In genomic region chr14:22545842-22546721, GRCh38 we compare ENCODE assay signal across 10 cellular contexts. TPM values are rescaled to one million over a fixed set of nuclear protein-coding genes. Genes with fewer than 3 reads are reported as not detected.
DNase-seq lines count a peak whose midpoint lies in the region; ATAC-seq and TF ChIP-seq lines count a peak whose summit lies in the region.
"Had no signal": no experiment of that assay in that cellular context is flagged by ENCODE, and none has a peak within 500 bp of the region (broad histone marks: within the 10 kb centered on the region; RNA-seq: fewer than 3 reads in every experiment).

No MANE protein-coding gene starts in this region.

- POLR2A ChIA-PET in CD8-positive, alpha-beta memory T cell (lab: Charles Lee) = interaction anchor here (0.5 to 13.3 kb wide), 7 partner anchors 6 to 1282 kb away, joined by 3 to 285 read pairs (median 56); no protein-coding TSS in a partner anchor

- CTCF ChIA-PET in CD8-positive, alpha-beta memory T cell (lab: Charles Lee) = interaction anchor here (1.0 to 13.0 kb wide), 9 partner anchors 8 to 549 kb away, joined by 3 to 338 read pairs (median 5); no protein-coding TSS in a partner anchor

- ATAC-seq in T-helper 17 cell = peak; percentile 21
- ATAC-seq in esophagus mucosa = peak; percentile 48
- no peak for ATAC-seq in psoas muscle
- ATAC-seq in HG03280 (IDR thresholded peaks at IDR 0.05; ENCODE audit: unreplicated experiment) = no peak
- ATAC-seq in GM19328 (IDR thresholded peaks at IDR 0.05; ENCODE audit: unreplicated experiment) = no peak

- no peak for TF ChIP-seq CTCF in psoas muscle (IDR thresholded peaks at IDR 0.05)

- peaks cover 98% of the 10 kb centered on the region for H3K4me1 ChIP-seq in CD8-positive, alpha-beta memory T cell (ENCODE audit: insufficient read depth, low read length)
- peaks cover 19% of the 10 kb centered on the region for H3K4me1 ChIP-seq in psoas muscle

- H3K4me3 ChIP-seq in CD8-positive, alpha-beta memory T cell (ENCODE audit: low read length) = peak overlapping the region; percentile 49
- no peak overlapping the region for H3K4me3 ChIP-seq in psoas muscle

- intact Hi-C loops in psoas muscle (cut with DNase I) = no loop called here

- peaks cover 0 to 3% of the 10 kb centered on the region in 2 donors for H3K27me3 Mint-ChIP-seq in CD8-positive, alpha-beta memory T cell
- no peaks in the 10 kb centered on the region for H3K27me3 Mint-ChIP-seq in T-helper 17 cell

- H3K9me3 ChIP-seq in CD8-positive, alpha-beta memory T cell (ENCODE audit: low read length) = no peaks in the 10 kb centered on the region
- H3K9me3 ChIP-seq in T-helper 17 cell (ENCODE audit: control insufficient read depth, low read length, poor library complexity, severe bottlenecking) = no peaks in the 10 kb centered on the region
- no peaks in the 10 kb centered on the region for H3K9me3 ChIP-seq in psoas muscle

- peaks cover 81 to 95% (median 83%) of the 10 kb centered on the region in 3 donors for H3K36me3 Mint-ChIP-seq in CD8-positive, alpha-beta memory T cell
- peaks cover 36% of the 10 kb centered on the region for H3K36me3 Mint-ChIP-seq in T-helper 17 cell (ENCODE audit: low read depth)

- no peaks in the 10 kb centered on the region for H3K27me3 ChIP-seq in CD8-positive, alpha-beta memory T cell (ENCODE audit: insufficient read depth, low read length, poor library complexity, severe bottlenecking)
- no peaks in the 10 kb centered on the region for H3K27me3 ChIP-seq in psoas muscle (ENCODE audit: insufficient read depth in 3 of 3, low read length in 2 of 3)

- peaks cover 92% of the 10 kb centered on the region for H3K36me3 ChIP-seq in CD8-positive, alpha-beta memory T cell (ENCODE audit: insufficient read depth, low read length)
- H3K36me3 ChIP-seq in psoas muscle (ENCODE audit: insufficient read depth in 1 of 2, low read depth in 1 of 2) = no peaks in the 10 kb centered on the region

- H3K27ac Mint-ChIP-seq in CD8-positive, alpha-beta memory T cell = peak overlapping the region; percentile 88 to 100 (median 100)
- H3K27ac Mint-ChIP-seq in T-helper 17 cell = peak overlapping the region; percentile 100

- H3K4me3 Mint-ChIP-seq in CD8-positive, alpha-beta memory T cell = peak overlapping the region; percentile 79 to 93 (median 84)
- H3K4me3 Mint-ChIP-seq in T-helper 17 cell = peak overlapping the region; percentile 94

- WGBS in psoas muscle, 3 donors = 49 to 65% (median 52%) methylated on average over 9 of the region's 9 CpGs

- DNase-seq in CD8-positive, alpha-beta memory T cell = peak in 2 of 5 donors; percentile 40 to 60
- DNase-seq in T-helper 17 cell (peak in 1 of 3 donors; percentile 41), psoas muscle (no peak), NCI-H526 treated with DMSO at 0.1 percent for 48 hours (lab: John Stamatoyannopoulos, UW) (no peak), NCI-H1436 treated with DMSO at 0.1 percent for 48 hours (lab: John Stamatoyannopoulos, UW) (no peak)
- DNase-seq: cerebellar nuclear complex, NCI-H226 had no signal

- H3K9me3 Mint-ChIP-seq in CD8-positive, alpha-beta memory T cell = no peaks in the 10 kb centered on the region

- H3K4me1 Mint-ChIP-seq in CD8-positive, alpha-beta memory T cell = peaks cover 95 to 100% (median 99%) of the 10 kb centered on the region in 3 donors
- peaks cover 91% of the 10 kb centered on the region for H3K4me1 Mint-ChIP-seq in T-helper 17 cell

- peak overlapping the region; percentile 66 for H3K27ac ChIP-seq in CD8-positive, alpha-beta memory T cell (ENCODE audit: low read depth, low read length)
- H3K27ac ChIP-seq in psoas muscle = peak overlapping the region; percentile 66

RNA-seq across cellular contexts. Expression of gene DAD1, which starts 42.9 kb away (rescaled TPM):
- total RNA-seq in CD8-positive, alpha-beta memory T cell = 100 to 1,000 TPM; 329 to 353 TPM
- 622 TPM for polyA plus RNA-seq in CD8-positive, alpha-beta memory T cell
- total RNA-seq in T-helper 17 cell (10 to 100 TPM; 95.4 to 96.0 TPM), esophagus mucosa (163 TPM), psoas muscle (100 to 1,000 TPM in 3 of 4 donors, 10 to 100 TPM in 1; 77.8 to 118 (median 106) TPM)
- 100 to 1,000 TPM; 201 to 277 (median 262) TPM for polyA plus RNA-seq in psoas muscle

RNA-seq across cellular contexts. Expression of gene ABHD4, which starts 52.0 kb away (rescaled TPM):
- total RNA-seq in CD8-positive, alpha-beta memory T cell = 10 to 100 TPM in 1 of 2 experiments, 1 to 10 TPM in 1; 8.4 to 11.4 TPM
- 13.7 TPM for polyA plus RNA-seq in CD8-positive, alpha-beta memory T cell
- total RNA-seq in T-helper 17 cell (10 to 100 TPM; 12.3 to 19.0 TPM), esophagus mucosa (31.0 TPM), psoas muscle (10 to 100 TPM; 15.6 to 37.2 (median 25.4) TPM)
- polyA plus RNA-seq in psoas muscle = 10 to 100 TPM in 2 of 3 donors, 1 to 10 TPM in 1; 6.1 to 64.0 (median 26.4) TPM

Comparison
In these comparisons a context has a peak if more than half of its experiments do, and no peak if none do; other contexts are left out.
1. ATAC-seq: peak in T-helper 17 cell (single experiment) and esophagus mucosa (single experiment); none in psoas muscle (0 of 4), HG03280 (single experiment) and GM19328 (single experiment).